In the genomic region with DNA sequence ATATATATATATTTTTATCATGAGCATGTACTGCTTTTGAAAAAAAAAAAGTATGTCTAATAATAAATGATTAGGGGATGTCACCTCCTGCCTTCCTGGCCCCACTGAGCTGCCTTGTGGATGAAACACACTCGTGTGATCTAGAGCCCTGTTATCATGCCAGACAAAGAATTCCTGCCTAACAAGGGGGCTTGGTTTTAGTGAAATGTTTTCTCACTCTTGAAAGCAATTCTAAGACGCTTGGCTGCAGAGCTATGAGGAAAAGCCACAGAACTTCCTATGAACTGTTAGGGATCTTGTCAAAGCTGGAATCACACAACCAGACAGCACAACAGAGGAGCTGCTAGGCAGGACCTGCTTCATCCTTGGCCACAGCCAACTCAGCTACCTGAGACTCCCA, we compare ENCODE assay signal across 1 cellular context.
TF ChIP-seq lines count a peak whose summit lies in the region.

No MANE protein-coding gene starts in this region.

TF ChIP-seq in IMR-90, 13 proteins besides CTCF, POLR2A, EP300 and RAD21:
- TF ChIP-seq SMC3 (IDR thresholded peaks at IDR 0.05; ENCODE audit: low read depth, low read length): no peak
- no peak for TF ChIP-seq RFX5 (IDR thresholded peaks at IDR 0.05; ENCODE audit: low read depth, low read length)
- TF ChIP-seq, protein P1, sequence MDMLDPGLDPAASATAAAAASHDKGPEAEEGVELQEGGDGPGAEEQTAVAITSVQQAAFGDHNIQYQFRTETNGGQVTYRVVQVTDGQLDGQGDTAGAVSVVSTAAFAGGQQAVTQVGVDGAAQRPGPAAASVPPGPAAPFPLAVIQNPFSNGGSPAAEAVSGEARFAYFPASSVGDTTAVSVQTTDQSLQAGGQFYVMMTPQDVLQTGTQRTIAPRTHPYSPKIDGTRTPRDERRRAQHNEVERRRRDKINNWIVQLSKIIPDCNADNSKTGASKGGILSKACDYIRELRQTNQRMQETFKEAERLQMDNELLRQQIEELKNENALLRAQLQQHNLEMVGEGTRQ (IDR thresholded peaks at IDR 0.05; ENCODE audit: low read depth, low read length): no peak
- no peak for TF ChIP-seq MXI1 (IDR thresholded peaks at IDR 0.05; ENCODE audit: borderline replicate concordance, low read depth, low read length)
- no peak for TF ChIP-seq CHD1 (IDR thresholded peaks at IDR 0.05; ENCODE audit: low read depth, low read length)
- TF ChIP-seq MAFK (IDR thresholded peaks at IDR 0.05; ENCODE audit: low read depth, low read length): no peak
- TF ChIP-seq, protein P2, sequence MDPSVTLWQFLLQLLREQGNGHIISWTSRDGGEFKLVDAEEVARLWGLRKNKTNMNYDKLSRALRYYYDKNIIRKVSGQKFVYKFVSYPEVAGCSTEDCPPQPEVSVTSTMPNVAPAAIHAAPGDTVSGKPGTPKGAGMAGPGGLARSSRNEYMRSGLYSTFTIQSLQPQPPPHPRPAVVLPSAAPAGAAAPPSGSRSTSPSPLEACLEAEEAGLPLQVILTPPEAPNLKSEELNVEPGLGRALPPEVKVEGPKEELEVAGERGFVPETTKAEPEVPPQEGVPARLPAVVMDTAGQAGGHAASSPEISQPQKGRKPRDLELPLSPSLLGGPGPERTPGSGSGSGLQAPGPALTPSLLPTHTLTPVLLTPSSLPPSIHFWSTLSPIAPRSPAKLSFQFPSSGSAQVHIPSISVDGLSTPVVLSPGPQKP (IDR thresholded peaks at IDR 0.05; ENCODE audit: borderline replicate concordance, low read depth, low read length): no peak
- no peak for TF ChIP-seq NFE2L2 (IDR thresholded peaks at IDR 0.05; ENCODE audit: low read depth, low read length)
- no peak for TF ChIP-seq MAZ (IDR thresholded peaks at IDR 0.05; ENCODE audit: borderline replicate concordance, low read depth, low read length)
- TF ChIP-seq BHLHE40 (IDR thresholded peaks at IDR 0.05; ENCODE audit: low read depth, low read length): no peak
- no peak for TF ChIP-seq CEBPB (IDR thresholded peaks at IDR 0.05; ENCODE audit: low read depth, low read length)
- TF ChIP-seq RCOR1 (IDR thresholded peaks at IDR 0.05; ENCODE audit: insufficient replicate concordance, low read length): no peak
- TF ChIP-seq FOS (IDR thresholded peaks at IDR 0.05; ENCODE audit: low read depth, low read length): no peak
TF ChIP-seq in IMR-90: peak in this region for 0.
